ENCODE assay signal across 27 cellular contexts in the genomic region with DNA sequence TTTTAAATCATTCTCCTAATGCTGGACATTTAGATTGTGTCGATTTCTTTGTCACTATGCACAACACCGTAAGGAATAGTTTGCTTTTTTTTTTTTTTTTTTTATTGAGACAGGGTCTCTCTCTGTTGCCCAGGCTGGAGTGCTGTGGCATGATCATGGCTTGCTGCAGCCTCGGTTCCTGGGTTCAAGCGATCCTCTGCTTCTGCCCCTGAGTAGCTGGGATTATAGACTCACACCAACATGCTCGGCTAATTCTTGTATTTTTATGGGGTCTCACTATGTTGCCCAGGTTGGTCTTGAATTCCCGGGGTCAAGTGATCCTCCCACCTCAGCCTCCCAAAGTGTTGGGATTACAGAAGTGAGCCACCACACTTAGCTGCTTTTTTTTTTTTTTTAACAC.
"Had no signal": no experiment of that assay in that cellular context is flagged by ENCODE, and none has a peak within 500 bp of the region (broad histone marks: within the 10 kb centered on the region; RNA-seq: fewer than 3 reads in every experiment).

No MANE protein-coding gene starts in this region.

- H3K27me3 ChIP-seq: colonic mucosa, dorsolateral prefrontal cortex, esophagus squamous epithelium, foreskin keratinocyte, gastrocnemius medialis, gastroesophageal sphincter, heart left ventricle had no signal

- ATAC-seq: effector memory CD8-positive, alpha-beta T cell; esophagus mucosa; foreskin keratinocyte; gastrocnemius medialis; gastroesophageal sphincter; heart left ventricle had no signal

- H3K9me3 ChIP-seq: colonic mucosa, esophagus muscularis mucosa, esophagus squamous epithelium, gastrocnemius medialis, gastroesophageal sphincter, heart left ventricle had no signal

- H3K27ac ChIP-seq: colonic mucosa, coronary artery, dorsolateral prefrontal cortex, epithelial cell of prostate, esophagus muscularis mucosa, esophagus squamous epithelium, foreskin keratinocyte, gastroesophageal sphincter, heart left ventricle had no signal

- H3K36me3 ChIP-seq: colonic mucosa, esophagus muscularis mucosa, esophagus squamous epithelium, gastroesophageal sphincter, heart left ventricle had no signal

- H3K4me1 ChIP-seq: colonic mucosa, foreskin keratinocyte, gastrocnemius medialis had no signal

- FAIRE-seq: colon, endometrium, endothelial cell of umbilical vein, frontal cortex had no signal

- H3K4me3 ChIP-seq: colonic mucosa, coronary artery, dorsolateral prefrontal cortex, esophagus muscularis mucosa, esophagus squamous epithelium, gastrocnemius medialis, gastroesophageal sphincter, heart left ventricle had no signal

- DNase-seq: colonic mucosa; cortex of kidney; dermis blood vessel endothelial cell; dorsolateral prefrontal cortex; effector CD4-positive, alpha-beta T cell; effector CD8-positive, alpha-beta T cell; effector memory CD4-positive, alpha-beta T cell; effector memory CD8-positive, alpha-beta T cell; endodermal cell; erythroblast; esophagus squamous epithelium; foreskin fibroblast; foreskin keratinocyte; foreskin melanocyte; gastrocnemius medialis; glutamatergic neuron; head of caudate nucleus; heart left ventricle had no signal
